Comparison of ENCODE assay signal across 18 cellular contexts in genomic region chr19:55950566-55950965, GRCh38. TPM values are rescaled to one million over a fixed set of nuclear protein-coding genes. Genes with fewer than 3 reads are reported as not detected.
"Had no signal": no experiment of that assay in that cellular context is flagged by ENCODE, and none has a peak within 500 bp of the region (broad histone marks: within the 10 kb centered on the region; RNA-seq: fewer than 3 reads in every experiment).

No MANE protein-coding gene starts in this region.

RNA-seq across cellular contexts. Expression of gene NLRP8, which starts 2.9 kb away (rescaled TPM):
- total RNA-seq: activated naive CD4-positive, alpha-beta T cell treated with anti-CD3 and anti-CD28 coated beads for 36 hours; activated naive CD4-positive, alpha-beta T cell treated with anti-CD3 and anti-CD28 coated beads, Interleukin-2, amount 50 U/mL, for 72 hours; activated naive CD8-positive, alpha-beta T cell treated with anti-CD3 and anti-CD28 coated beads for 36 hours; activated naive CD8-positive, alpha-beta T cell treated with anti-CD3 and anti-CD28 coated beads, Interleukin-2, amount 10 ng/mL, durations not matched to agents 7 days and 5 days; activated T-cell treated with anti-CD3 and anti-CD28 coated beads, Interleukin-2, amount 50 U/mL, for 4 hours; activated T-cell treated with anti-CD3 and anti-CD28 coated beads, Interleukin-2, amount 50 U/mL, for 72 hours; activated T-helper 1 cell treated with anti-CD3 and anti-CD28 coated beads, Interleukin-12 subunit alpha, Interleukin-12 subunit beta, Interleukin-2, Interleukin-4 antibody, amounts not matched to agents 30 ng/mL and 10 ng/mL and 1 ng/mL, durations not matched to agents 14 hours and 24 hours and 36 hours; activated T-helper 17 cell treated with anti-CD3 and anti-CD28 coated beads, Interleukin-2, amount 50 U/mL, for 72 hours; activated T-helper 2 cell treated with anti-CD3 and anti-CD28 coated beads, Interferon-gamma antibody, Interleukin-2, Interleukin-4, amounts not matched to agents 10 μg/mL and 5 μg/mL and 100 μg/mL, durations not matched to agents 14 hours and 24 hours and 36 hours; adrenal gland; aorta; ascending aorta; astrocyte; body of pancreas; bronchial epithelial cell; cardiac muscle cell; cardiac septum; cerebellum had no signal

RNA-seq across cellular contexts. Expression of gene NLRP13, which starts 18.4 kb away (rescaled TPM):
- total RNA-seq: activated naive CD4-positive, alpha-beta T cell treated with anti-CD3 and anti-CD28 coated beads for 36 hours; activated naive CD4-positive, alpha-beta T cell treated with anti-CD3 and anti-CD28 coated beads, Interleukin-2, amount 50 U/mL, for 72 hours; activated naive CD8-positive, alpha-beta T cell treated with anti-CD3 and anti-CD28 coated beads for 36 hours; activated naive CD8-positive, alpha-beta T cell treated with anti-CD3 and anti-CD28 coated beads, Interleukin-2, amount 10 ng/mL, durations not matched to agents 7 days and 5 days; activated T-cell treated with anti-CD3 and anti-CD28 coated beads, Interleukin-2, amount 50 U/mL, for 4 hours; activated T-cell treated with anti-CD3 and anti-CD28 coated beads, Interleukin-2, amount 50 U/mL, for 72 hours; activated T-helper 1 cell treated with anti-CD3 and anti-CD28 coated beads, Interleukin-12 subunit alpha, Interleukin-12 subunit beta, Interleukin-2, Interleukin-4 antibody, amounts not matched to agents 30 ng/mL and 10 ng/mL and 1 ng/mL, durations not matched to agents 14 hours and 24 hours and 36 hours; activated T-helper 17 cell treated with anti-CD3 and anti-CD28 coated beads, Interleukin-2, amount 50 U/mL, for 72 hours; activated T-helper 2 cell treated with anti-CD3 and anti-CD28 coated beads, Interferon-gamma antibody, Interleukin-2, Interleukin-4, amounts not matched to agents 10 μg/mL and 5 μg/mL and 100 μg/mL, durations not matched to agents 14 hours and 24 hours and 36 hours; adrenal gland; aorta; ascending aorta; astrocyte; body of pancreas; bronchial epithelial cell; cardiac muscle cell; cardiac septum; cerebellum had no signal

RNA-seq across cellular contexts. Expression of gene NLRP5, which starts 36.0 kb away (rescaled TPM):
- total RNA-seq: activated naive CD4-positive, alpha-beta T cell treated with anti-CD3 and anti-CD28 coated beads for 36 hours; activated naive CD4-positive, alpha-beta T cell treated with anti-CD3 and anti-CD28 coated beads, Interleukin-2, amount 50 U/mL, for 72 hours; activated naive CD8-positive, alpha-beta T cell treated with anti-CD3 and anti-CD28 coated beads for 36 hours; activated naive CD8-positive, alpha-beta T cell treated with anti-CD3 and anti-CD28 coated beads, Interleukin-2, amount 10 ng/mL, durations not matched to agents 7 days and 5 days; activated T-cell treated with anti-CD3 and anti-CD28 coated beads, Interleukin-2, amount 50 U/mL, for 4 hours; activated T-cell treated with anti-CD3 and anti-CD28 coated beads, Interleukin-2, amount 50 U/mL, for 72 hours; activated T-helper 1 cell treated with anti-CD3 and anti-CD28 coated beads, Interleukin-12 subunit alpha, Interleukin-12 subunit beta, Interleukin-2, Interleukin-4 antibody, amounts not matched to agents 30 ng/mL and 10 ng/mL and 1 ng/mL, durations not matched to agents 14 hours and 24 hours and 36 hours; activated T-helper 17 cell treated with anti-CD3 and anti-CD28 coated beads, Interleukin-2, amount 50 U/mL, for 72 hours; activated T-helper 2 cell treated with anti-CD3 and anti-CD28 coated beads, Interferon-gamma antibody, Interleukin-2, Interleukin-4, amounts not matched to agents 10 μg/mL and 5 μg/mL and 100 μg/mL, durations not matched to agents 14 hours and 24 hours and 36 hours; adrenal gland; aorta; ascending aorta; astrocyte; body of pancreas; bronchial epithelial cell; cardiac muscle cell; cardiac septum; cerebellum had no signal
